23 cellular contexts compared by ENCODE assay signal in the genomic region with DNA sequence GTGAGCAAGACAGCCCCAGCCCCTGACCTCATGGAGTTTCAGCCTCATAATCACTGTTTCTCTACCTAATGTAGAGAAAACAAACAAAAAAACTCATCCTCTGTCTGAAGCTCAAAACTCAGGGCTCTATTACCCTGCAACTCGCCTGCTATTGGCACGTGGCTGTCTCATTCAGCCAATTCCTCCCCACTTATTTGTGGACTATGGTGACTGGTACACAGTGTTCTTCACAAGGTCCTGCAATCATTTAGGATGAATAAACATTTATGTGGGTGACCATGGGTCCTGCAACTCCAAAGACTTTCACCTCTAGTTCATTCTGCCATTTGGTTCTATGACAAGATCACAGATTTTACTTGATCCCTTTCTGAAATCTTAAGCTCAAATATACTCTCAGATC. TPM values are rescaled to one million over a fixed set of nuclear protein-coding genes. Genes with fewer than 3 reads are reported as not detected.
DNase-seq lines count a peak whose midpoint lies in the region; ATAC-seq, FAIRE-seq and TF ChIP-seq lines count a peak whose summit lies in the region.
"Had no signal": no experiment of that assay in that cellular context is flagged by ENCODE, and none has a peak within 500 bp of the region (broad histone marks: within the 10 kb centered on the region; RNA-seq: fewer than 3 reads in every experiment).

No MANE protein-coding gene starts in this region.

- H3K36me3 Mint-ChIP-seq in activated naive CD4-positive, alpha-beta T cell treated with anti-CD3 and anti-CD28 coated beads, Interleukin-2, amount 50 U/mL, for 24 hours: peaks cover 18% of the 10 kb centered on the region

- peaks cover 23 to 38% of the 10 kb centered on the region in 2 experiments for H3K36me3 ChIP-seq in HepG2 (replicated peaks in 1 of 2; ENCODE audit: control insufficient read depth in 1 of 2, insufficient read depth in 2 of 2, low read length in 2 of 2)
- H3K36me3 ChIP-seq: neural progenitor cell, uterus had no signal

- 93% methylated on average over 2 of the region's 2 CpGs for WGBS in HepG2 (ENCODE audit: low lambda C conversion rate)

- no peak overlapping the region for H3K27ac ChIP-seq in HepG2 (ENCODE audit: extremely low read length, insufficient read depth, low read length)
- peak overlapping the region; percentile 35 for H3K27ac ChIP-seq in substantia nigra (ENCODE audit: low read depth, low read length, poor library complexity, severe bottlenecking)
- H3K27ac ChIP-seq: neural progenitor cell, SK-N-MC, suprapubic skin, uterus, WERI-Rb-1 had no signal

- no peak for DNase-seq in activated naive CD4-positive, alpha-beta T cell (lab: John Stamatoyannopoulos, UW)
- peak; percentile 51 for DNase-seq in amniotic epithelial cell (ENCODE audit: low read depth)
- DNase-seq in HepG2 (ENCODE audit: low spot score): no peak
- DNase-seq in substantia nigra (lab: John Stamatoyannopoulos, UW): no peak
- DNase-seq: activated CD4-positive, alpha-beta T cell treated with anti-CD3 and anti-CD28 coated beads, Interleukin-2, amount 50 U/mL, for 4 hours; activated naive CD8-positive, alpha-beta T cell treated with anti-CD3 and anti-CD28 coated beads for 36 hours; activated T-cell treated with anti-CD3 and anti-CD28 coated beads, Interleukin-2, amount 50 U/mL, for 1 hour; DMS53; Karpas-422; midbrain; NCI-H187; NCI-H526 treated with DMSO at 0.1 percent for 48 hours; uterus; WERI-Rb-1 had no signal

- no peak overlapping the region for H3K9ac ChIP-seq in HepG2 (ENCODE audit: insufficient read depth, low read depth, low read length)
- H3K9ac ChIP-seq: neural progenitor cell had no signal

- H3K9me3 Mint-ChIP-seq in activated naive CD4-positive, alpha-beta T cell treated with anti-CD3 and anti-CD28 coated beads, Interleukin-2, amount 50 U/mL, for 24 hours: no peaks in the 10 kb centered on the region
- H3K9me3 Mint-ChIP-seq: activated naive CD8-positive, alpha-beta T cell treated with anti-CD3 and anti-CD28 coated beads for 36 hours; neural progenitor cell; T-helper 2 cell treated with Interferon-gamma antibody and Interleukin-4, amounts not matched to agents 5 μg/mL and 100 μg/mL, for 36 hours had no signal

- TF ChIP-seq RAD21 in HepG2 (CRISPR knock-in tag; IDR thresholded peaks at IDR 0.05): no peak

- no peak overlapping the region for H3K4me3 Mint-ChIP-seq in activated naive CD4-positive, alpha-beta T cell treated with anti-CD3 and anti-CD28 coated beads, Interleukin-2, amount 50 U/mL, for 24 hours
- H3K4me3 Mint-ChIP-seq: activated naive CD8-positive, alpha-beta T cell treated with anti-CD3 and anti-CD28 coated beads for 36 hours; CD14-positive monocyte; neural progenitor cell; T-helper 2 cell treated with Interferon-gamma antibody and Interleukin-4, amounts not matched to agents 5 μg/mL and 100 μg/mL, for 36 hours had no signal

- TF ChIP-seq CTCF in HepG2 (CRISPR knock-in tag; IDR thresholded peaks at IDR 0.05): no peak

- H3K9me3 ChIP-seq in HepG2 (ENCODE audit: low read length): no peaks in the 10 kb centered on the region
- H3K9me3 ChIP-seq: suprapubic skin, uterus had no signal

- no peaks in the 10 kb centered on the region; a peak in 1 of 5 replicates for H3K27me3 ChIP-seq in HepG2 (ENCODE audit: control insufficient read depth in 1 of 2, insufficient read depth in 2 of 2, low read length in 2 of 2)
- H3K27me3 ChIP-seq: neural progenitor cell, suprapubic skin, uterus had no signal

- H3K4me2 ChIP-seq in HepG2 (ENCODE audit: low read depth, low read length): no peak overlapping the region
- H3K4me2 ChIP-seq: neural progenitor cell had no signal

- H3K4me1 ChIP-seq in HepG2 (ENCODE audit: insufficient read depth, low read length): peaks cover 38% of the 10 kb centered on the region
- H3K4me1 ChIP-seq: neural progenitor cell, uterus had no signal

- H3K27me3 Mint-ChIP-seq in activated naive CD4-positive, alpha-beta T cell treated with anti-CD3 and anti-CD28 coated beads, Interleukin-2, amount 50 U/mL, for 24 hours: no peaks in the 10 kb centered on the region
- H3K27me3 Mint-ChIP-seq: activated naive CD8-positive, alpha-beta T cell treated with anti-CD3 and anti-CD28 coated beads for 36 hours had no signal

- POLR2A ChIA-PET in HepG2 (lab: Yijun Ruan, JAX): interaction anchor here (1.2 kb wide), 1 partner anchor 9 kb away, joined by 4 read pairs; no protein-coding TSS in a partner anchor

- no peak for TF ChIP-seq POLR2A in HepG2 (IDR thresholded peaks at IDR 0.05; ENCODE audit: insufficient read depth in 1 of 2, low read depth in 2 of 2, low read length in 2 of 2)

- intact Hi-C loops in HepG2 (cut with micrococcal nuclease; ENCODE audit: unreplicated experiment): no loop called here

- CTCF ChIA-PET in HepG2 (lab: Yijun Ruan, JAX; ENCODE audit: low intra/inter-chr PET ratio, low total read pairs): no interaction called here

- peaks cover 23% of the 10 kb centered on the region for H3K79me2 ChIP-seq in HepG2 (ENCODE audit: insufficient read depth, low read length)

- H3K4me3 ChIP-seq in HepG2 (replicated peaks in 1 of 3; ENCODE audit: insufficient read depth in 1 of 3, low read depth in 2 of 3, low read length in 3 of 3): no peak overlapping the region
- H3K4me3 ChIP-seq: neural progenitor cell, SK-N-MC, suprapubic skin, uterus had no signal

- FAIRE-seq in HepG2 (lab: Jason Lieb, UNC): no peak

- H4K20me1 ChIP-seq in HepG2 (ENCODE audit: insufficient read depth, low read length): no peaks in the 10 kb centered on the region

- BruUV-seq in HepG2 (replicated peaks; lab: Mats Ljungman, UMichigan): no TSS peak

- in situ Hi-C loops in HepG2 (cut with HindIII; ENCODE audit: extremely low pct_ligation_motif_present, low pct_unique_long_range_greater_than_20kb): no loop called here

- ATAC-seq in HepG2 (no peak), GM21423 (IDR thresholded peaks at IDR 0.05; ENCODE audit: unreplicated experiment) (no peak), GM21717 (IDR thresholded peaks at IDR 0.05; ENCODE audit: unreplicated experiment) (no peak), GM21447 (IDR thresholded peaks at IDR 0.05; ENCODE audit: unreplicated experiment) (no peak)

- peaks cover 61% of the 10 kb centered on the region for H3K4me1 Mint-ChIP-seq in activated naive CD4-positive, alpha-beta T cell treated with anti-CD3 and anti-CD28 coated beads, Interleukin-2, amount 50 U/mL, for 24 hours

- no peak overlapping the region for H2AFZ ChIP-seq in HepG2 (ENCODE audit: low read length)
- H2AFZ ChIP-seq: neural progenitor cell had no signal

- TF ChIP-seq EP300 in HepG2 (IDR thresholded peaks at IDR 0.05; ENCODE audit: low read depth in 2 of 2, low read length in 2 of 2) (no peak), HepG2 (CRISPR knock-in tag; IDR thresholded peaks at IDR 0.05; ENCODE audit: borderline replicate concordance) (no peak)

- peak overlapping the region; percentile 61 for H3K27ac Mint-ChIP-seq in activated naive CD4-positive, alpha-beta T cell treated with anti-CD3 and anti-CD28 coated beads, Interleukin-2, amount 50 U/mL, for 24 hours
- H3K27ac Mint-ChIP-seq: activated naive CD8-positive, alpha-beta T cell treated with anti-CD3 and anti-CD28 coated beads for 36 hours; neural progenitor cell; T-helper 2 cell treated with Interferon-gamma antibody and Interleukin-4, amounts not matched to agents 5 μg/mL and 100 μg/mL, for 36 hours had no signal

RNA-seq across cellular contexts. Expression of a gene that starts 4.7 kb away (rescaled TPM):
- 102 and 140 TPM in 2 replicates for total RNA-seq in HepG2 (2016; rRNA removed; fragmentation: Illumina TruSeq; extraction: Trizol)
- total RNA-seq in HepG2 (2016; cell fraction: cytosol; rRNA removed; fragmentation: Illumina TruSeq; extraction: Trizol; ENCODE audit: low read depth): 67.2 and 69.3 TPM in 2 replicates
- total RNA-seq in HepG2 (2016; cell fraction: insoluble cytoplasmic fraction; rRNA removed; fragmentation: Illumina TruSeq; extraction: Trizol): 103 and 132 TPM in 2 replicates
- 98.3 and 109 TPM in 2 replicates for total RNA-seq in HepG2 (2016; cell fraction: membrane; rRNA removed; fragmentation: Illumina TruSeq; extraction: Trizol)
- total RNA-seq in HepG2 (2016; cell fraction: nucleus; rRNA removed; fragmentation: Illumina TruSeq; extraction: Trizol): 70.1 and 86.0 TPM in 2 replicates
- polyA plus RNA-seq in HepG2 (2011; rRNA removed): 49.5 and 63.4 TPM in 2 replicates
- 18.2 and 27.5 TPM in 2 replicates for polyA plus RNA-seq in HepG2 (2011; cell fraction: cytosol; rRNA removed)
- polyA plus RNA-seq in HepG2 (2011; cell fraction: nucleus; rRNA removed): 44.1 and 44.3 TPM in 2 replicates
- polyA plus RNA-seq in HepG2 (2012): 81.6 and 81.7 TPM in 2 replicates
- polyA plus RNA-seq in HepG2 (2016; cell fraction: cytosol; fragmentation: Illumina TruSeq; extraction: Trizol; ENCODE audit: low read depth): 47.5 and 54.1 TPM in 2 replicates
- 104 and 106 TPM in 2 replicates for polyA plus RNA-seq in HepG2 (2016; cell fraction: insoluble cytoplasmic fraction; fragmentation: Illumina TruSeq; extraction: Trizol; ENCODE audit: low read depth)
- polyA plus RNA-seq in HepG2 (2016; cell fraction: membrane; fragmentation: Illumina TruSeq; extraction: Trizol; ENCODE audit: low read depth): 73.5 and 78.8 TPM in 2 replicates
- 113 and 121 TPM in 2 replicates for polyA plus RNA-seq in HepG2 (2016; cell fraction: nucleus; fragmentation: Illumina TruSeq; extraction: Trizol; ENCODE audit: insufficient read depth, low read depth)
- 10.0 and 16.5 TPM in 2 replicates for polyA minus RNA-seq in HepG2 (2011; rRNA and poly(A)+ RNA removed; ENCODE audit: low replicate concordance)
- polyA minus RNA-seq in HepG2 (2011; cell fraction: cytosol; rRNA and poly(A)+ RNA removed): 18.3 and 22.6 TPM in 2 replicates
- polyA minus RNA-seq in HepG2 (2011; cell fraction: nucleus; rRNA and poly(A)+ RNA removed): 63.3 and 75.2 TPM in 2 replicates

RNA-seq across cellular contexts. Expression of a gene that starts 5.2 kb away (rescaled TPM):
- total RNA-seq in HepG2 (2016; rRNA removed; fragmentation: Illumina TruSeq; extraction: Trizol): 88.7 and 131 TPM in 2 replicates
- total RNA-seq in HepG2 (2016; cell fraction: cytosol; rRNA removed; fragmentation: Illumina TruSeq; extraction: Trizol; ENCODE audit: low read depth): 13.8 and 16.8 TPM in 2 replicates
- 92.4 and 130 TPM in 2 replicates for total RNA-seq in HepG2 (2016; cell fraction: insoluble cytoplasmic fraction; rRNA removed; fragmentation: Illumina TruSeq; extraction: Trizol)
- 35.4 and 42.4 TPM in 2 replicates for total RNA-seq in HepG2 (2016; cell fraction: membrane; rRNA removed; fragmentation: Illumina TruSeq; extraction: Trizol)
- total RNA-seq in HepG2 (2016; cell fraction: nucleus; rRNA removed; fragmentation: Illumina TruSeq; extraction: Trizol): 90.7 and 94.1 TPM in 2 replicates
- polyA plus RNA-seq in HepG2 (2011; rRNA removed): 39.5 and 48.9 TPM in 2 replicates
- polyA plus RNA-seq in HepG2 (2011; cell fraction: cytosol; rRNA removed): 31.7 and 35.0 TPM in 2 replicates
- 48.8 and 58.1 TPM in 2 replicates for polyA plus RNA-seq in HepG2 (2011; cell fraction: nucleus; rRNA removed)
- polyA plus RNA-seq in HepG2 (2012): 28.3 and 37.5 TPM in 2 replicates
- polyA plus RNA-seq in HepG2 (2016; cell fraction: cytosol; fragmentation: Illumina TruSeq; extraction: Trizol; ENCODE audit: low read depth): 19.5 and 19.9 TPM in 2 replicates
- polyA plus RNA-seq in HepG2 (2016; cell fraction: insoluble cytoplasmic fraction; fragmentation: Illumina TruSeq; extraction: Trizol; ENCODE audit: low read depth): 109 and 122 TPM in 2 replicates
- 35.4 and 36.9 TPM in 2 replicates for polyA plus RNA-seq in HepG2 (2016; cell fraction: membrane; fragmentation: Illumina TruSeq; extraction: Trizol; ENCODE audit: low read depth)
- 57.9 and 59.7 TPM in 2 replicates for polyA plus RNA-seq in HepG2 (2016; cell fraction: nucleus; fragmentation: Illumina TruSeq; extraction: Trizol; ENCODE audit: insufficient read depth, low read depth)
- polyA minus RNA-seq in HepG2 (2011; rRNA and poly(A)+ RNA removed; ENCODE audit: low replicate concordance): 52.8 and 83.3 TPM in 2 replicates
- 20.3 and 21.2 TPM in 2 replicates for polyA minus RNA-seq in HepG2 (2011; cell fraction: cytosol; rRNA and poly(A)+ RNA removed)
- polyA minus RNA-seq in HepG2 (2011; cell fraction: nucleus; rRNA and poly(A)+ RNA removed): 93.3 and 97.1 TPM in 2 replicates
